In the genomic region with DNA sequence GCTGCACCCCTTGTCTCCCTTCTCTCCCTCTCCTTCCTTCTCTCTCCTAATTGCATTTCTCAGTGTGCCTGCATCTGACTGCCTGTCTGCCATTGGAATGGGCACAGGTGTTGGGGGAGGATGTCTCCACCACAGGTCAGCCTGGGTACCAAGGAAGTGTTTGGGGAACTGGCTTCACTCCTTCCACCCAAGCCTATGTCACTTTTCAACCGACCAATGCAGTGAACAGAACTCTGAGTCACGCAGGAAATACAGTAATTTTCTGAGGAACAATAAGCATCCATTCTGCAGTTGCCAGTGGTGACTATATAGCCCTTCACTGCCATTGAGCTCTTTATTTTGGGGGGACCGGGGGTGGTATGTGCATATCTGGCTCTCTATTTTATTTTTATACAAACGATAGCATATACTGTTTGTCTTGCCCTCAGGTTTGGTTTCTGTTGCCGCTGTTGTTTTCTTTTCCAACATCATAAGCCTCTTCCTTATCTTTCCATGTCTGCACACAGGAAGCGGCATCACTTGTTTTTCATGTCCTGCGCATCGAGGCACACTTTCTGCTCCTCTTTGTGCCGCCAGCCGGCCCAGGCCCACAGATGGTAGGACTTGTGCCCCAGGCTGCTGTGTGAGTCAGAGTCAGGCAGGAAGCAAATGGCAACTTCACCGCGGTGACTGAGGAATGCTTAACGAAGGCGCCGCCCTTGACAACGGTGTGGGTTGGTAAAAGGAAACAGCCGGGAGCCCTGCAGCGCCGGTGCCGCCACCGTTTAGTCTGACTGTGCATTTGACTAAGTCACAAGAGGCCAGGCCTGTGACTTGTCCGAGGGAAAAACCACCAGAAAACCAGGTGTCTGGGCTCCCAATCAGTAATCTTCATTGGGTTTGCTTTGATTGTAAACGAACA, we compare ENCODE assay signal across 8 cellular contexts. TPM values are rescaled to one million over a fixed set of nuclear protein-coding genes. Genes with fewer than 3 reads are reported as not detected.
DNase-seq lines count a peak whose midpoint lies in the region; ATAC-seq and TF ChIP-seq lines count a peak whose summit lies in the region.

No MANE protein-coding gene starts in this region.

- H3K36me3 ChIP-seq in left lung: no peaks in the 10 kb centered on the region

- TF ChIP-seq CTCF in coronary artery (IDR thresholded peaks at IDR 0.05) (no peak), left lung (IDR thresholded peaks at IDR 0.05) (no peak)

- peak overlapping the region; percentile 76 for H3K4me3 Mint-ChIP-seq in activated CD4-positive, alpha-beta T cell treated with anti-CD3 and anti-CD28 coated beads, Interleukin-2, amount 10 ng/mL, durations not matched to agents 24 days and 14 days

- peaks cover 6% of the 10 kb centered on the region for H3K27me3 Mint-ChIP-seq in activated CD4-positive, alpha-beta T cell treated with anti-CD3 and anti-CD28 coated beads, Interleukin-2, amount 10 ng/mL, durations not matched to agents 24 days and 14 days

- peak overlapping the region; percentile 96 for H3K27ac Mint-ChIP-seq in activated CD4-positive, alpha-beta T cell treated with anti-CD3 and anti-CD28 coated beads, Interleukin-2, amount 10 ng/mL, durations not matched to agents 24 days and 14 days

- H3K9me3 Mint-ChIP-seq in activated CD4-positive, alpha-beta T cell treated with anti-CD3 and anti-CD28 coated beads, Interleukin-2, amount 10 ng/mL, durations not matched to agents 24 days and 14 days: no peaks in the 10 kb centered on the region

- no peaks in the 10 kb centered on the region for H3K9me3 ChIP-seq in left lung

- intact Hi-C loops in activated CD4-positive, alpha-beta T cell treated with anti-CD3 and anti-CD28 coated beads, Interleukin-2, amount 10 ng/mL, durations not matched to agents 24 days and 14 days (cut with micrococcal nuclease): loop anchor here (1.0 to 5.0 kb wide), 5 partner anchors 21 to 101 kb away; partner anchors contain the start of genes CDCP1 and TMEM158
- intact Hi-C loops in left lung (cut with DNase I): no loop called here

- DNase-seq in GDM1 (lab: John Stamatoyannopoulos, UW): peak; percentile 90
- DNase-seq in NCI-H2227 treated with DMSO at 0.1 percent for 48 hours (lab: John Stamatoyannopoulos, UW): peak; percentile 63
- peak; percentile 95 for DNase-seq in activated CD4-positive, alpha-beta T cell treated with anti-CD3 and anti-CD28 coated beads, Interleukin-2, amount 10 ng/mL, durations not matched to agents 24 days and 14 days
- peak; percentile 77 for DNase-seq in coronary artery (ENCODE audit: low spot score)
- DNase-seq in left lung: peak; percentile 91 to 95
- peak; percentile 71 to 77 for DNase-seq in stimulated activated CD4-positive, alpha-beta T cell treated with anti-CD3 and anti-CD28 coated beads, Interleukin-2, amount 100 ng/mL, for 48 hours

- peaks cover 41% of the 10 kb centered on the region for H3K4me1 Mint-ChIP-seq in activated CD4-positive, alpha-beta T cell treated with anti-CD3 and anti-CD28 coated beads, Interleukin-2, amount 10 ng/mL, durations not matched to agents 24 days and 14 days

- H3K4me1 ChIP-seq in left lung: peaks cover 9 to 16% of the 10 kb centered on the region in 2 donors

- H3K27ac ChIP-seq in coronary artery (peak overlapping the region in 1 of 2 donors; percentile 28), left lung (peak overlapping the region; percentile 45 to 71)

- H3K27me3 ChIP-seq in left lung: no peaks in the 10 kb centered on the region

- H3K4me3 ChIP-seq in coronary artery (peak overlapping the region; percentile 42), left lung (no peak overlapping the region)

- ATAC-seq in HG02981 (IDR thresholded peaks at IDR 0.05; ENCODE audit: unreplicated experiment): peak; percentile 92
- ATAC-seq in left lung: peak; percentile 99
- ATAC-seq in HG03439 (IDR thresholded peaks at IDR 0.05; ENCODE audit: unreplicated experiment): no peak

- no peaks in the 10 kb centered on the region for H3K36me3 Mint-ChIP-seq in activated CD4-positive, alpha-beta T cell treated with anti-CD3 and anti-CD28 coated beads, Interleukin-2, amount 10 ng/mL, durations not matched to agents 24 days and 14 days (ENCODE audit: low read depth)

RNA-seq across cellular contexts. Expression of gene CDCP1, which starts 21.1 kb away (rescaled TPM):
- 3.2 and 3.3 TPM in 2 replicates for total RNA-seq in activated CD4-positive, alpha-beta T cell treated with anti-CD3 and anti-CD28 coated beads, Interleukin-2, amount 10 ng/mL, durations not matched to agents 24 days and 14 days
- 10 to 100 TPM; 24.3 to 31.4 TPM for total RNA-seq in left lung

RNA-seq across cellular contexts. Expression of gene TMEM158, which starts 58.8 kb away (rescaled TPM):
- total RNA-seq in activated CD4-positive, alpha-beta T cell treated with anti-CD3 and anti-CD28 coated beads, Interleukin-2, amount 10 ng/mL, durations not matched to agents 24 days and 14 days: 0.44 and 0.66 TPM in 2 replicates
- total RNA-seq in left lung: 1 to 10 TPM; 3.6 to 3.7 TPM
